Comparison of ENCODE assay signal across 18 cellular contexts in genomic region chr2:239767016-239767905, GRCh38.
DNase-seq lines count a peak whose midpoint lies in the region; ATAC-seq and TF ChIP-seq lines count a peak whose summit lies in the region.
"Had no signal": no experiment of that assay in that cellular context is flagged by ENCODE, and none has a peak within 500 bp of the region (broad histone marks: within the 10 kb centered on the region; RNA-seq: fewer than 3 reads in every experiment).

No MANE protein-coding gene starts in this region.

- no peaks in the 10 kb centered on the region for H3K9me2 ChIP-seq in MM.1S (replicated peaks; ENCODE audit: insufficient read depth, low read length)

- no peaks in the 10 kb centered on the region for H4K20me1 ChIP-seq in MM.1S (ENCODE audit: insufficient read depth, low read length)

- H3K27ac ChIP-seq in MM.1S (ENCODE audit: low read length) (peak overlapping the region; percentile 76), foreskin keratinocyte (no peak overlapping the region), spleen (no peak overlapping the region)
- H3K27ac ChIP-seq: 22Rv1 had no signal

- DNase-seq in NCI-H2171 treated with DMSO at 0.1 percent for 48 hours (lab: John Stamatoyannopoulos, UW): peak; percentile 57
- DNase-seq in NCI-H2171 (lab: John Stamatoyannopoulos, UW): no peak
- DNase-seq in MM.1S: peak; percentile 69
- DNase-seq in foreskin keratinocyte: peak in 1 of 2 donors; percentile 1
- DNase-seq in spleen: peak; percentile 59
- DNase-seq in stimulated activated naive CD4-positive, alpha-beta T cell treated with Interleukin-2 at 50 U/mL for 16 hours (lab: John Stamatoyannopoulos, UW): no peak
- DNase-seq: BE2C; DMS79 treated with DMSO at 0.1 percent for 48 hours; Kasumi-1; NCI-H1105 treated with DMSO at 0.1 percent for 48 hours; NCI-H1694 treated with DMSO at 0.1 percent for 48 hours; NCI-H446; NCI-H69; NK-92 treated with Interleukin-12 subunit alpha and Interleukin-12 subunit beta, amount 100 ng/mL, for 24 hours had no signal

- H3F3A ChIP-seq in MM.1S (ENCODE audit: insufficient read depth, low read length): peaks cover 18% of the 10 kb centered on the region

- H3K4me3 ChIP-seq in MM.1S (ENCODE audit: low read length): no peak overlapping the region
- H3K4me3 ChIP-seq in spleen: no peak overlapping the region
- H3K4me3 ChIP-seq: GM23338 had no signal

- TF ChIP-seq CTCF in MM.1S (IDR thresholded peaks at IDR 0.05; ENCODE audit: low read length) (no peak), foreskin keratinocyte (conservative IDR thresholded peaks at IDR 0.05) (no peak), spleen (IDR thresholded peaks at IDR 0.05 in 8 of 11, conservative IDR thresholded peaks at IDR 0.05 in 3 of 11) (no peak)

- H3K4me2 ChIP-seq in MM.1S (ENCODE audit: low read depth, low read length): peak overlapping the region; percentile 19; the same call in 1 of the 2 replicates
- H3K4me2 ChIP-seq: GM23338 had no signal

- WGBS in spleen, 5 donors: 85 to 92% (median 88%) methylated on average over 9 to 26 of the region's 26 CpGs

- intact Hi-C loops in spleen (cut with DNase I; ENCODE audit: low total_unique reads): no loop called here

- no peaks in the 10 kb centered on the region for H3K79me2 ChIP-seq in MM.1S (ENCODE audit: low read length)

- peak overlapping the region; percentile 23; the same call in 1 of the 2 replicates for H3K9ac ChIP-seq in MM.1S (ENCODE audit: low read length)

- TF ChIP-seq POLR2A in spleen (IDR thresholded peaks at IDR 0.05): no peak

- H3K36me3 ChIP-seq in MM.1S (replicated peaks; ENCODE audit: insufficient read depth, low read length): no peaks in the 10 kb centered on the region
- H3K36me3 ChIP-seq in spleen: no peaks in the 10 kb centered on the region
- H3K36me3 ChIP-seq: BE2C had no signal

- ATAC-seq in foreskin keratinocyte: peak; percentile 47
- no peak for ATAC-seq in HG03280 (IDR thresholded peaks at IDR 0.05; ENCODE audit: unreplicated experiment)
- ATAC-seq in GM19455 (IDR thresholded peaks at IDR 0.05; ENCODE audit: unreplicated experiment): no peak
- ATAC-seq: GM23338 had no signal

- H3K27me3 ChIP-seq in MM.1S (replicated peaks; ENCODE audit: insufficient read depth, low read length) (no peaks in the 10 kb centered on the region), foreskin keratinocyte (no peaks in the 10 kb centered on the region), spleen (replicated peaks in 1 of 7) (peaks cover 0 to 10% (median 0%) of the 10 kb centered on the region in 7 donors)

- peak overlapping the region; percentile 53; the same call in 1 of the 2 replicates for H2AFZ ChIP-seq in MM.1S (ENCODE audit: low read length)
- H2AFZ ChIP-seq: GM23338 had no signal

- H3K4me1 ChIP-seq in MM.1S (ENCODE audit: low read length): peaks cover 43% of the 10 kb centered on the region
- no peaks in the 10 kb centered on the region for H3K4me1 ChIP-seq in foreskin keratinocyte
- peaks cover 0 to 19% (median 0%) of the 10 kb centered on the region in 6 donors for H3K4me1 ChIP-seq in spleen
- H3K4me1 ChIP-seq: BE2C had no signal

- H3K9me3 ChIP-seq in MM.1S (replicated peaks; ENCODE audit: insufficient read depth, low read length): no peaks in the 10 kb centered on the region; the same call in 1 of the 2 replicates
- H3K9me3 ChIP-seq in spleen: peaks cover 0 to 20% (median 10%) of the 10 kb centered on the region in 8 donors
- H3K9me3 ChIP-seq: BE2C had no signal

Comparison
In these comparisons a context has a peak if more than half of its experiments do, and no peak if none do; other contexts are left out.
1. DNase-seq: peak in NCI-H2171 treated with DMSO at 0.1 percent for 48 hours (single experiment), MM.1S (single experiment) and spleen (single experiment); none in NCI-H2171 (single experiment) and stimulated activated naive CD4-positive, alpha-beta T cell treated with Interleukin-2 at 50 U/mL for 16 hours (single experiment).